Comparison of ENCODE assay signal across 8 cellular contexts in the genomic region with DNA sequence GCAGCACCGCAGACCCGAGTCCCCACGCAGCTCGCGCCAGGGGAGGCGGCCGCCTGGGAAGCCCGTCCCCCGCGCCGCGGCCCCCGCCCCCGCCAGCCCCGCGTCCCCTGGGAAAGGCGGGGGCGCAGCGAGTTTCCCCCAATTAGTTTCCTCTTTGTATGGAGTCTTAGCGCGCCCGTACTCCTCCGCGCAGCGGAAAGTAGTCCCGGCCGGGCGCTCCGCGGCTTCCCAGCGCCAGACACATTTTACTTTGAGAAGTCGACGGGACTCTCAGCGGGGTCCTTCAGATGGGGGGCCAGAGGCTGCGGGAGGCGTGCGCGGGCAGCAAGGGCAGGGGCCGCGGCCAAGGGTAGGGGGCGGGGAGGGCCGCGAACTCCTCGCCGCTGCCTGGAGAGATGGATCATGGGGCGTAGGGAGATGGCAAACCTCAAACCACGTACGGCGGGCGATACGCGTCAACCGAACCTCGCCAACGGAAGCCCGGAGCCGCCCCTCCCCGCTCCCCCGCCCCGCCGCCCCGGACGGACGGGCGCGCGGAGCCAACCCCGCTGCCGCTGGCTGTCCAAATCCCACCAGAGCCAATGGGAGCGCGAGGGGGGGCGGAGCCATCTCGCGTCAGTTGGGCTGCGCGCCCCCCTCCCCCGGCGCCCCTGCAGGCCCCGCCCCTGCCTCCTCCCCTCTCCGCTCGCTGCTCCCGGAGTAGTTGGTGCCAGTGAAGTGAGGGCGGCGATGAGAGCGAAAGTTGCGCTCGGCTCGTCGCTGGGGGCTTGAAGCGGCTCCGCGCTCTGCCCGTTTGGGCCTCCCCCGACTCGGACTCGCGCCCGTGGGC. TPM values are rescaled to one million over a fixed set of nuclear protein-coding genes. Genes with fewer than 3 reads are reported as not detected.
DNase-seq lines count a peak whose midpoint lies in the region; ATAC-seq, FAIRE-seq and TF ChIP-seq lines count a peak whose summit lies in the region.

A gene (plus strand): TSS at position 706 of the 829 bp plus-strand sequence. CDS start 238 bp downstream, outside the sequence.

- peak within 1 kb of the TSS; percentile 75 for H3K4me3 ChIP-seq in ovary
- peak within 1 kb of the TSS; percentile 92 for H3K4me3 ChIP-seq in thymus (ENCODE audit: low read length)

- ATAC-seq in HG02798 (IDR thresholded peaks at IDR 0.05; ENCODE audit: poor library complexity, unreplicated experiment) = peak; percentile 81
- peak; percentile 96 for ATAC-seq in Right ventricle myocardium inferior

- FAIRE-seq in GM12891 (lab: Jason Lieb, UNC) = peak; percentile 97

- no peak for TF ChIP-seq EP300 in ovary (IDR thresholded peaks at IDR 0.05)

- WGBS in ovary, 3 donors = 0 to 2% (median 1%) methylated on average over 41 to 97 of the region's 98 CpGs
- under 1% methylated on average over 98 of the region's 98 CpGs for WGBS in thymus

- no peak for TF ChIP-seq CTCF in ovary (IDR thresholded peaks at IDR 0.05)

- no peaks in the 10 kb centered on the region for H3K27me3 ChIP-seq in ovary
- no peaks in the 10 kb centered on the region for H3K27me3 ChIP-seq in thymus (ENCODE audit: control insufficient read depth, insufficient read depth)

- intact Hi-C loops in Right ventricle myocardium inferior (cut with DNase I) (loop anchor here (10.0 kb wide), 3 partner anchors 103 to 227 kb away; a partner anchor contains a TSS), ovary (cut with DNase I) (loop anchor here in 2 of 4 donors (2.0 kb wide), 2 partner anchors 67 to 83 kb away; a partner anchor contains a TSS)

- peaks cover 7% of the 10 kb centered on the region for H3K4me1 ChIP-seq in ovary (ENCODE audit: insufficient read depth)
- H3K4me1 ChIP-seq in thymus (ENCODE audit: control insufficient read depth, insufficient read depth, low read length) = peaks cover 9% of the 10 kb centered on the region

- TF ChIP-seq POLR2A in GM12891 (IDR thresholded peaks at IDR 0.05; ENCODE audit: low read depth, low read length) (peak; percentile 71; the same call in 1 of the 2 replicates), ovary (IDR thresholded peaks at IDR 0.05) (peak; percentile 33)

- DNase-seq in GM12891 (ENCODE audit: insufficient read length, low spot score) (peak; percentile 95), NCI-H1417 treated with DMSO at 0.1 percent for 48 hours (lab: John Stamatoyannopoulos, UW) (peak; percentile 95), SW 1271 (lab: John Stamatoyannopoulos, UW) (peak; percentile 85 to 94), Right ventricle myocardium inferior (ENCODE audit: missing footprints) (peak; percentile 98), ovary (peak; percentile 98 to 99 (median 99))
- DNase-seq in activated naive CD8-positive, alpha-beta T cell treated with anti-CD3 and anti-CD28 coated beads, Interleukin-2, amount 50 U/mL, for 16 hours (ENCODE audit: low read depth, low spot score) = peak; percentile 98

- H3K27ac ChIP-seq in ovary = peak within 1 kb of the TSS; percentile 97 to 98
- peak within 1 kb of the TSS; percentile 98 for H3K27ac ChIP-seq in thymus (ENCODE audit: low read depth)

- H3K9me3 ChIP-seq in ovary = no peaks in the 10 kb centered on the region
- no peaks in the 10 kb centered on the region for H3K9me3 ChIP-seq in thymus (ENCODE audit: control insufficient read depth)

- H3K36me3 ChIP-seq in ovary (no peaks in the 10 kb centered on the region), thymus (ENCODE audit: control insufficient read depth, insufficient read depth) (no peaks in the 10 kb centered on the region)

TF ChIP-seq in GM12891, 5 proteins besides CTCF, POLR2A, EP300 and RAD21:
- TF ChIP-seq POU2F2 (IDR thresholded peaks at IDR 0.05; ENCODE audit: low read depth, low read length) (peak; percentile 39; the same call in 1 of the 2 replicates), TAF1 (IDR thresholded peaks at IDR 0.05; ENCODE audit: low read depth, low read length) (peak; percentile 81), PAX5 (IDR thresholded peaks at IDR 0.05; ENCODE audit: insufficient read depth, low read length, severe bottlenecking) (no peak), POLR2AphosphoS5 (IDR thresholded peaks at IDR 0.05; ENCODE audit: low read depth, low read length) (peak; percentile 67), SPI1 (IDR thresholded peaks at IDR 0.05; ENCODE audit: low read depth, low read length) (no peak)
TF ChIP-seq in GM12891: peak in this region for 3.

RNA-seq across cellular contexts. Expression of the gene that starts here (rescaled TPM):
- polyA plus RNA-seq in GM12891 (2012; ENCODE audit: low read depth, missing spikeins) = 2.8 TPM
- total RNA-seq in Right ventricle myocardium inferior (11.9 TPM), ovary (10 to 100 TPM in 6 of 7 donors, 1 to 10 TPM in 1; 8.1 to 22.3 (median 18.6) TPM)
- polyA plus RNA-seq in ovary (10 to 100 TPM in 1 of 2 donors, 1 to 10 TPM in 1; 7.2 to 17.2 TPM), thymus (9.2 TPM)

Comparison
In these comparisons a context has a peak if more than half of its experiments do, and no peak if none do; other contexts are left out.
1. Peak in every context shown above with its lines: DNase-seq, ATAC-seq, H3K4me3 ChIP-seq and H3K27ac ChIP-seq.